ENCODE assay signal across 2 cellular contexts in the genomic region with DNA sequence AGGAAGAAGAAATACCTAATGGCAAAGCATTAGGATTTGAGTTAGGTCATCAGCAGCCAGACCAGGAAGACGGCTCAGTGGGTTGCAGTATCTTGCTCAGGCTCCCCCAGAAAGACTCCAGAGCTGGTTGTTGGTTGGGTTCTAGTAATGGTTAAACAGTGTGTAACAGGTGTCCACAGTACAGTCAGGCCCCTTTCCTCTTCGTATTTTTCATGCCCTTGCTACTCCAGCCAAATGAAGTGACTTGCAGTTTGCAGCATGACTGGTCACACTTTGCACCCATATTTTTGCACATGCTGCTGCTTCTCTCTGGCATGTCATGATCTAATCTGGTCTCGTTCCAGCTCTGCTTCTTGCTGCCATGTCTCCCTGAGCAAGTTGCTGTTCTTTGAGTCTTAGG.
TF ChIP-seq lines count a peak whose summit lies in the region.

No MANE protein-coding gene starts in this region.

TF ChIP-seq in HepG2, 621 proteins besides CTCF, POLR2A, EP300 and RAD21:
- 0 out of 2 replicates have a peak, but pooled peaks have one; percentile 10 for TF ChIP-seq NFE2L2 (IDR thresholded peaks at IDR 0.05; ENCODE audit: low read length)
- TF ChIP-seq, protein P1, sequence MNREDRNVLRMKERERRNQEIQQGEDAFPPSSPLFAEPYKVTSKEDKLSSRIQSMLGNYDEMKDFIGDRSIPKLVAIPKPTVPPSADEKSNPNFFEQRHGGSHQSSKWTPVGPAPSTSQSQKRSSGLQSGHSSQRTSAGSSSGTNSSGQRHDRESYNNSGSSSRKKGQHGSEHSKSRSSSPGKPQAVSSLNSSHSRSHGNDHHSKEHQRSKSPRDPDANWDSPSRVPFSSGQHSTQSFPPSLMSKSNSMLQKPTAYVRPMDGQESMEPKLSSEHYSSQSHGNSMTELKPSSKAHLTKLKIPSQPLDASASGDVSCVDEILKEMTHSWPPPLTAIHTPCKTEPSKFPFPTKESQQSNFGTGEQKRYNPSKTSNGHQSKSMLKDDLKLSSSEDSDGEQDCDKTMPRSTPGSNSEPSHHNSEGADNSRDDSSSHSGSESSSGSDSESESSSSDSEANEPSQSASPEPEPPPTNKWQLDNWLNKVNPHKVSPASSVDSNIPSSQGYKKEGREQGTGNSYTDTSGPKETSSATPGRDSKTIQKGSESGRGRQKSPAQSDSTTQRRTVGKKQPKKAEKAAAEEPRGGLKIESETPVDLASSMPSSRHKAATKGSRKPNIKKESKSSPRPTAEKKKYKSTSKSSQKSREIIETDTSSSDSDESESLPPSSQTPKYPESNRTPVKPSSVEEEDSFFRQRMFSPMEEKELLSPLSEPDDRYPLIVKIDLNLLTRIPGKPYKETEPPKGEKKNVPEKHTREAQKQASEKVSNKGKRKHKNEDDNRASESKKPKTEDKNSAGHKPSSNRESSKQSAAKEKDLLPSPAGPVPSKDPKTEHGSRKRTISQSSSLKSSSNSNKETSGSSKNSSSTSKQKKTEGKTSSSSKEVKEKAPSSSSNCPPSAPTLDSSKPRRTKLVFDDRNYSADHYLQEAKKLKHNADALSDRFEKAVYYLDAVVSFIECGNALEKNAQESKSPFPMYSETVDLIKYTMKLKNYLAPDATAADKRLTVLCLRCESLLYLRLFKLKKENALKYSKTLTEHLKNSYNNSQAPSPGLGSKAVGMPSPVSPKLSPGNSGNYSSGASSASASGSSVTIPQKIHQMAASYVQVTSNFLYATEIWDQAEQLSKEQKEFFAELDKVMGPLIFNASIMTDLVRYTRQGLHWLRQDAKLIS (CRISPR knock-in tag; IDR thresholded peaks at IDR 0.05): no peak
TF ChIP-seq in HepG2: peak in this region for 1.

TF ChIP-seq in H1, 55 proteins besides CTCF, POLR2A, EP300 and RAD21:
- TF ChIP-seq MAFK (IDR thresholded peaks at IDR 0.05; ENCODE audit: low read depth, low read length) (no peak), SRF (IDR thresholded peaks at IDR 0.05; ENCODE audit: low read depth, low read length) (no peak), KDM1A (IDR thresholded peaks at IDR 0.05; ENCODE audit: borderline replicate concordance, low read length) (no peak), KDM4A (IDR thresholded peaks at IDR 0.05; ENCODE audit: low read depth, low read length, severe bottlenecking) (no peak), POU5F1 (IDR thresholded peaks at IDR 0.05; ENCODE audit: low read depth, low read length) (no peak), NRF1 (IDR thresholded peaks at IDR 0.05; ENCODE audit: low read depth, low read length) (no peak), SP4 (IDR thresholded peaks at IDR 0.05; ENCODE audit: low read length) (no peak), SIN3A (conservative IDR thresholded peaks at IDR 0.05 in 1 of 2, IDR thresholded peaks at IDR 0.05 in 1 of 2; ENCODE audit: low read depth in 1 of 2, low read length in 2 of 2) (no peak), ASH2L (IDR thresholded peaks at IDR 0.05; ENCODE audit: low read length) (no peak), TAF1 (IDR thresholded peaks at IDR 0.05; ENCODE audit: low read depth, low read length) (no peak), RFX5 (IDR thresholded peaks at IDR 0.05; ENCODE audit: borderline replicate concordance, low read depth, low read length) (no peak), CHD2 (IDR thresholded peaks at IDR 0.05; ENCODE audit: low read length) (no peak), RNF2 (IDR thresholded peaks at IDR 0.05; ENCODE audit: borderline replicate concordance, low read depth, low read length, missing control alignments, poor library complexity, severe bottlenecking) (no peak), GABPA (IDR thresholded peaks at IDR 0.05; ENCODE audit: borderline replicate concordance, insufficient read depth, low read length) (no peak), SP1 (IDR thresholded peaks at IDR 0.05; ENCODE audit: low read depth, low read length) (no peak), SAP30 (IDR thresholded peaks at IDR 0.05; ENCODE audit: insufficient read depth, insufficient replicate concordance, low read length) (no peak), SUZ12 (IDR thresholded peaks at IDR 0.05; ENCODE audit: low read length) (no peak), YY1 (IDR thresholded peaks at IDR 0.05; ENCODE audit: low read depth, low read length) (no peak), RBBP5 (IDR thresholded peaks at IDR 0.05; ENCODE audit: borderline replicate concordance, low read depth, low read length) (no peak)
- TF ChIP-seq, protein P2, sequence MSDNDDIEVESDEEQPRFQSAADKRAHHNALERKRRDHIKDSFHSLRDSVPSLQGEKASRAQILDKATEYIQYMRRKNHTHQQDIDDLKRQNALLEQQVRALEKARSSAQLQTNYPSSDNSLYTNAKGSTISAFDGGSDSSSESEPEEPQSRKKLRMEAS (IDR thresholded peaks at IDR 0.05): no peak
